Comparison of ENCODE assay signal across 11 cellular contexts in genomic region chr5:116763987-116764866, GRCh38.
DNase-seq lines count a peak whose midpoint lies in the region; ATAC-seq and TF ChIP-seq lines count a peak whose summit lies in the region.
"Had no signal": no experiment of that assay in that cellular context is flagged by ENCODE, and none has a peak within 500 bp of the region (broad histone marks: within the 10 kb centered on the region; RNA-seq: fewer than 3 reads in every experiment).

No MANE protein-coding gene starts in this region.

- CTCF ChIA-PET in activated CD4-positive, alpha-beta T cell treated with anti-CD3 and anti-CD28 coated beads for 36 hours (lab: Charles Lee): no interaction called here

- H3K4me3 Mint-ChIP-seq in nephron progenitor cell: no peak overlapping the region
- H3K4me3 Mint-ChIP-seq in activated CD4-positive, alpha-beta T cell treated with anti-CD3 and anti-CD28 coated beads for 36 hours: no peak overlapping the region

- H3K4me1 Mint-ChIP-seq in nephron progenitor cell: peaks cover 31% of the 10 kb centered on the region
- no peaks in the 10 kb centered on the region for H3K4me1 Mint-ChIP-seq in activated CD4-positive, alpha-beta T cell treated with anti-CD3 and anti-CD28 coated beads for 36 hours
- H3K4me1 Mint-ChIP-seq: naive B cell had no signal

- TF ChIP-seq CTCF in GM12865 (IDR thresholded peaks at IDR 0.05; ENCODE audit: insufficient read depth, low read depth, low read length, missing control alignments) (no peak), nephron progenitor cell (IDR thresholded peaks at IDR 0.05) (no peak)

- H3K4me3 ChIP-seq in GM12865 (ENCODE audit: low read depth, low read length): peak overlapping the region; percentile 54

- POLR2A ChIA-PET in activated CD4-positive, alpha-beta T cell treated with anti-CD3 and anti-CD28 coated beads for 36 hours (lab: Charles Lee): no interaction called here

- intact Hi-C loops in activated CD4-positive, alpha-beta T cell treated with anti-CD3 and anti-CD28 coated beads for 36 hours (cut with DNase I, micrococcal nuclease): no loop called here

- peak; percentile 95 for DNase-seq in GM12865 (ENCODE audit: low read depth)
- peak; percentile 23 for DNase-seq in astrocyte of the hippocampus (ENCODE audit: low read depth, low spot score)
- DNase-seq in nephron progenitor cell: no peak
- DNase-seq in activated naive CD4-positive, alpha-beta T cell (lab: John Stamatoyannopoulos, UW): no peak
- DNase-seq in activated CD4-positive, alpha-beta T cell treated with anti-CD3 and anti-CD28 coated beads for 36 hours: no peak
- DNase-seq in stimulated activated naive CD8-positive, alpha-beta T cell treated with anti-CD3 and anti-CD28 coated beads, Interleukin-15, Interleukin-2, amounts not matched to agents 100 U/mL and 50 U/mL, for 24 hours: no peak
- DNase-seq: naive B cell, NCI-H2227 treated with DMSO at 0.1 percent for 48 hours had no signal

- H3K9me3 Mint-ChIP-seq in nephron progenitor cell: no peaks in the 10 kb centered on the region
- no peaks in the 10 kb centered on the region for H3K9me3 Mint-ChIP-seq in activated CD4-positive, alpha-beta T cell treated with anti-CD3 and anti-CD28 coated beads for 36 hours (ENCODE audit: low read depth)
- H3K9me3 Mint-ChIP-seq: naive B cell had no signal

- no peak overlapping the region for H3K27ac Mint-ChIP-seq in nephron progenitor cell
- no peak overlapping the region for H3K27ac Mint-ChIP-seq in activated CD4-positive, alpha-beta T cell treated with anti-CD3 and anti-CD28 coated beads for 36 hours

- H3K36me3 Mint-ChIP-seq in nephron progenitor cell (ENCODE audit: low read depth): no peaks in the 10 kb centered on the region
- H3K36me3 Mint-ChIP-seq in activated CD4-positive, alpha-beta T cell treated with anti-CD3 and anti-CD28 coated beads for 36 hours (ENCODE audit: low read depth): no peaks in the 10 kb centered on the region
- H3K36me3 Mint-ChIP-seq: naive B cell had no signal

- ATAC-seq in GM19463 (IDR thresholded peaks at IDR 0.05; ENCODE audit: unreplicated experiment) (peak; percentile 83), HG03045 (IDR thresholded peaks at IDR 0.05; ENCODE audit: unreplicated experiment) (peak; percentile 87)
- ATAC-seq in activated CD4-positive, alpha-beta T cell treated with anti-CD3 and anti-CD28 coated beads for 36 hours: no peak
- no peak for ATAC-seq in stimulated activated naive CD8-positive, alpha-beta T cell treated with anti-CD3 and anti-CD28 coated beads, Interleukin-15, Interleukin-2, amounts not matched to agents 100 U/mL and 50 U/mL, for 24 hours
- ATAC-seq: HCT116 had no signal

- no peaks in the 10 kb centered on the region for H3K27me3 Mint-ChIP-seq in nephron progenitor cell (ENCODE audit: low read depth, poor library complexity)
- no peaks in the 10 kb centered on the region for H3K27me3 Mint-ChIP-seq in activated CD4-positive, alpha-beta T cell treated with anti-CD3 and anti-CD28 coated beads for 36 hours
- H3K27me3 Mint-ChIP-seq: naive B cell had no signal

Comparison
In these comparisons a context has a peak if more than half of its experiments do, and no peak if none do; other contexts are left out.
1. DNase-seq: peak in GM12865 (single experiment) and astrocyte of the hippocampus (single experiment); none in nephron progenitor cell (single experiment), activated naive CD4-positive, alpha-beta T cell (0 of 4), activated CD4-positive, alpha-beta T cell treated with anti-CD3 and anti-CD28 coated beads for 36 hours (single experiment) and stimulated activated naive CD8-positive, alpha-beta T cell treated with anti-CD3 and anti-CD28 coated beads, Interleukin-15, Interleukin-2, amounts not matched to agents 100 U/mL and 50 U/mL, for 24 hours (single experiment).
2. ATAC-seq: peak in GM19463 (single experiment) and HG03045 (single experiment); none in activated CD4-positive, alpha-beta T cell treated with anti-CD3 and anti-CD28 coated beads for 36 hours (single experiment) and stimulated activated naive CD8-positive, alpha-beta T cell treated with anti-CD3 and anti-CD28 coated beads, Interleukin-15, Interleukin-2, amounts not matched to agents 100 U/mL and 50 U/mL, for 24 hours (single experiment).